Comparison of ENCODE assay signal across 1 cellular context in genomic region chr11:2109541-2110019, GRCh38.
TF ChIP-seq lines count a peak whose summit lies in the region.

No MANE protein-coding gene starts in this region.

TF ChIP-seq in IMR-90, 13 proteins besides CTCF, POLR2A, EP300 and RAD21 (continued from another document):
- TF ChIP-seq USF2 (IDR thresholded peaks at IDR 0.05; ENCODE audit: low read depth, low read length) (no peak), CHD1 (IDR thresholded peaks at IDR 0.05; ENCODE audit: low read depth, low read length) (no peak), CEBPB (IDR thresholded peaks at IDR 0.05; ENCODE audit: low read depth, low read length) (no peak), SMC3 (IDR thresholded peaks at IDR 0.05; ENCODE audit: low read depth, low read length) (no peak)
TF ChIP-seq in IMR-90: peak in this region for 0.
